8 cellular contexts compared by ENCODE assay signal in the genomic region with DNA sequence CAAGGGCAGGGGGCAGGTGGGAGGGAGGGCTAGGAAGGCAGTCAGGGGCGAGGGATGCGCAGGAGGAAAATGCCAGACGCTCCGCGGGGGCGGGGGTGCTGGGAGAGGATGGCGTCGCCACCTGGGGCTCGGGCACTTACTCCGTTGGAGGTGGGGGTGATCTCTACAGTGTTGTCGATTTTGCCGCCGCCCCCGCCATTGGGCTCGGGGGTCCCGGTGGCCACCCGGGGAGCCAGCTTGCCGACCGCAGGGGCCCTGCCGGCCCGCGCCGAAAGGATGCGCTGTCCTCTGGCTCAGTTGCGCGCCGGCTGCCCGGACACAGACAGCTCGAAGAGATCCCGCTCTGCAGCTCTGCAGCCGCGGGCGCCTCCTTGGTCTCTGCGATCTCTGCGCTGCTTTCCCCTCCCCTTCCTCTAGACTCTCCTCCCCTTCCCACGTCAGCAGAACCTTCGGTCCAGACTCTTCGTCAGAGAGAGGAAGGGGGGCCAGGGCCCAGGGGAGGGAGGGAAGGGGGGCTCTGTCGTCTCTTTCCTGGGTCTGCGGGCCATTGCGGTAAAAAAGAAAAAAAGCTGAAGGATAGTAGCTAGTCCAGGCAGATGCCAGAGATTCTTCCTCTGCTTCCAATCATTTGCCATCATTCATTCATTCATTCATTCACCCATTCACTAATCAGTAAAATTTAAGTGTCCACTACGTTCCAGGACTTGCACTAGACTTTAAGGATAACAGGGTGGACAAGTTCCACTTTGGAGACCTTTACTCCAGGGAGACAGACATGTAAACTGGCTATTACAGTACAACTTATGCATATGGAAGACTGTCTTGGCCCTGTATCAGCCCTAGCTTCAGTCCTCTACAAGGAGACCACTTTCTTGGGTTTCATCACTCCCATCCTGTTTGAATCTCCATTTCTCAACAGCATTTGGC. TPM values are rescaled to one million over a fixed set of nuclear protein-coding genes. Genes with fewer than 3 reads are reported as not detected.
DNase-seq lines count a peak whose midpoint lies in the region; ATAC-seq, FAIRE-seq and TF ChIP-seq lines count a peak whose summit lies in the region.

SLC22A17 (minus strand) TSS at position 382 of the 927 bp plus-strand sequence.

- intact Hi-C loops in left ventricle myocardium inferior (cut with micrococcal nuclease): no loop called here
- intact Hi-C loops in pancreas (cut with DNase I): no loop called here
- intact Hi-C loops in tibial artery (cut with DNase I; ENCODE audit: low total_unique reads): no loop called here

- peak within 1 kb of the TSS; percentile 87 for H3K4me3 ChIP-seq in AG04449 (ENCODE audit: low read depth, low read length)
- H3K4me3 ChIP-seq in HUES48 (ENCODE audit: low read depth, low read length): peak within 1 kb of the TSS; percentile 80
- peak within 1 kb of the TSS; percentile 76 for H3K4me3 ChIP-seq in left ventricle myocardium inferior
- peak within 1 kb of the TSS; percentile 39 to 70 (median 60) for H3K4me3 ChIP-seq in pancreas
- peak within 1 kb of the TSS; percentile 60 to 72 for H3K4me3 ChIP-seq in tibial artery

- H3K27me3 ChIP-seq in HUES48 (ENCODE audit: control insufficient read depth, insufficient read depth, low read length) (peaks cover 26% of the 10 kb centered on the region), left ventricle myocardium inferior (ENCODE audit: low read depth) (peaks cover 10% of the 10 kb centered on the region), pancreas (no peaks in the 10 kb centered on the region), tibial artery (no peaks in the 10 kb centered on the region)

- H3K9ac ChIP-seq in HUES48 (ENCODE audit: low read depth, low read length): no peak within 1 kb of the TSS

- H3K9me3 ChIP-seq in HUES48 (ENCODE audit: control insufficient read depth, insufficient read depth, low read length) (no peaks in the 10 kb centered on the region), left ventricle myocardium inferior (replicated peaks) (no peaks in the 10 kb centered on the region), pancreas (no peaks in the 10 kb centered on the region), tibial artery (no peaks in the 10 kb centered on the region)

- WGBS in pancreas, 2 donors: 1 to 2% methylated on average over 33 to 42 of the region's 42 CpGs

- CTCF ChIA-PET in AG04449 (lab: Yijun Ruan, JAX): interaction anchor here (0.9 to 3.2 kb wide), 10 partner anchors 9 to 90 kb away, joined by 3 to 33 read pairs (median 4); partner anchors contain the start of gene PABPN1

- no peak for FAIRE-seq in pancreas (lab: Jason Lieb, UNC)

- no peaks in the 10 kb centered on the region for H3K4me1 ChIP-seq in HUES48 (ENCODE audit: control insufficient read depth, insufficient read depth, low read length)
- peaks cover 24% of the 10 kb centered on the region for H3K4me1 ChIP-seq in left ventricle myocardium inferior
- peaks cover 0 to 4% (median 0%) of the 10 kb centered on the region in 3 donors for H3K4me1 ChIP-seq in pancreas
- H3K4me1 ChIP-seq in tibial artery: peaks cover 0 to 11% (median 10%) of the 10 kb centered on the region in 4 donors

- POLR2A ChIA-PET in AG04449 (lab: Yijun Ruan, JAX): interaction anchor here (1.0 to 3.2 kb wide), 7 partner anchors 9 to 31 kb away, joined by 4 to 28 read pairs (median 7); partner anchors contain the start of gene PABPN1

- H3K27ac ChIP-seq in HUES48 (ENCODE audit: low read depth, low read length) (peak within 1 kb of the TSS; percentile 64), left ventricle myocardium inferior (replicated peaks) (peak within 1 kb of the TSS; percentile 50), pancreas (no peak within 1 kb of the TSS), tibial artery (peak within 1 kb of the TSS; percentile 8 to 53)

- ATAC-seq in pancreas (peak; percentile 92 to 96 (median 95)), HG03175 (IDR thresholded peaks at IDR 0.05; ENCODE audit: unreplicated experiment) (no peak)

- DNase-seq in AG04449 (ENCODE audit: low read depth, low spot score) (peak; percentile 59), T follicular helper cell (ENCODE audit: low read depth) (peak; percentile 68), amygdala (lab: John Stamatoyannopoulos, UW) (peak in 54 of 56 donors; percentile 34 to 95 (median 82)), left ventricle myocardium inferior (peak; percentile 79), pancreas (peak; percentile 61 to 84 (median 70)), tibial artery (peak; percentile 77 to 88)

- H3K36me3 ChIP-seq in HUES48 (ENCODE audit: control insufficient read depth, insufficient read depth, low read length) (peaks cover 16% of the 10 kb centered on the region), left ventricle myocardium inferior (no peaks in the 10 kb centered on the region), pancreas (no peaks in the 10 kb centered on the region), tibial artery (peaks cover 0 to 35% (median 0%) of the 10 kb centered on the region in 3 donors)

- TF ChIP-seq CTCF in AG04449 (IDR thresholded peaks at IDR 0.05; ENCODE audit: insufficient read depth, low read length, missing control alignments) (peak; percentile 10), left ventricle myocardium inferior (IDR thresholded peaks at IDR 0.05; ENCODE audit: borderline replicate concordance) (no peak), pancreas (IDR thresholded peaks at IDR 0.05) (no peak), tibial artery (IDR thresholded peaks at IDR 0.05) (no peak)

RNA-seq across cellular contexts. Expression of gene SLC22A17, which starts in this region (rescaled TPM):
- 9.7 TPM for total RNA-seq in left ventricle myocardium inferior
- total RNA-seq in pancreas: 10 to 100 TPM in 4 of 6 donors, 1 to 10 TPM in 2; 6.4 to 19.6 (median 10.3) TPM
- polyA plus RNA-seq in pancreas: 10 to 100 TPM; 29.9 to 90.7 TPM

Comparison
In these comparisons a context has a peak if more than half of its experiments do, and no peak if none do; other contexts are left out.
1. H3K27ac ChIP-seq: peak in HUES48 (single experiment), left ventricle myocardium inferior (single experiment) and tibial artery (2 of 2); none in pancreas (0 of 4).
2. Peak in every context shown above with its lines, with median percentiles within 50 percentile points of each other: DNase-seq and H3K4me3 ChIP-seq.